ENCODE assay signal across 8 cellular contexts in the genomic region with DNA sequence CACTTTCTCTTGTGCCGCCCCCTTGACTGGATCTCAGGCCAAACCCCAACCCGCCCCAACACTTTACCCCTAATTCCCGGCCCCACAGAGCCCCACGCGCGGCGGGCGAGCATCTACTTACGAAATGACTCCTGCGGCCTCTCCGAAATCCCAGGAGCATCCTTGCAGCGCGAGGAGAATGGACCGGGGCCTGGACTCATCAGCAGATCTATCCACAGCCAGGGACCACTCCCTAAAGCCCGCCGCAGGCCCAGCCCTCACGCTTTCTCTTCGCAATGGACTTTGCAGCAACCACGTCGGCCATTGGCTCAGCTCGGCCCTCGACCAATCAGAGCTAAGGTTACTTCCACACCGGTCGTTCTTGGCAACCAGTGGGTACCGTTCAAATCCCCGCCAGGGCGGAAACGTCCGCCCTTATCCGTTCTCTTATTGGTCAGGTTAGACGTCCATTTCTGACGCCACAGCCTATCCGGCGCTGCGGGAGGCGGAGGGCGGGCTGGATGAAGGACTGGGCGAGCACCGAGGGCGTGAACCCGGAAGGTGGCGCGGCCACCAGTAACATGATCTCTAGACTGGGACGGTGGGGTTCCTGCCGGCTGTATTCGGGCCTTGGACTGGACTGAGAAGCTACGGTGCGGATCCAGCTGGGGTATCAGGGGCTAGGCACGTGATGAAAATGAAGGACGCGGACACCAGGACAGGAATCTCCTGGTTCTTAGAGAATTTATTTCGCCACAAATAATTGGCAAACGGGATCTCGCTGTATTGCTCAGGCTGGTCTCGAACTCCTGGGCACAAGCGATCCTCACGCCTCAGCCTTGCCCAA. TPM values are rescaled to one million over a fixed set of nuclear protein-coding genes. Genes with fewer than 3 reads are reported as not detected.
DNase-seq lines count a peak whose midpoint lies in the region; ATAC-seq and TF ChIP-seq lines count a peak whose summit lies in the region.

A gene (minus strand): TSS at position 244 of the 826 bp plus-strand sequence. CDS start 84 bp downstream, at position 160.
A gene with protein sequence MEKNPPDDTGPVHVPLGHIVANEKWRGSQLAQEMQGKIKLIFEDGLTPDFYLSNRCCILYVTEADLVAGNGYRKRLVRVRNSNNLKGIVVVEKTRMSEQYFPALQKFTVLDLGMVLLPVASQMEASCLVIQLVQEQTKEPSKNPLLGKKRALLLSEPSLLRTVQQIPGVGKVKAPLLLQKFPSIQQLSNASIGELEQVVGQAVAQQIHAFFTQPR (plus strand): TSS at position 528 of the 826 bp plus-strand sequence. CDS start 955 bp downstream, outside the sequence.

- ATAC-seq in GM21528 (IDR thresholded peaks at IDR 0.05; ENCODE audit: low FRiP score, unreplicated experiment) (peak; percentile 98), mucosa of descending colon (peak; percentile 97)

- intact Hi-C loops in mucosa of descending colon (cut with DNase I, micrococcal nuclease), result loop anchor here in 1 of 2 donors (10.0 kb wide), 1 partner anchor 113 kb away; a partner anchor contains a TSS

- peaks cover 22% of the 10 kb centered on the region for H3K79me2 ChIP-seq in OCI-LY3 (ENCODE audit: low read length)

- H3K4me2 ChIP-seq in OCI-LY3 (ENCODE audit: low read length), result peak within 1 kb of the TSS; percentile 97

- H4K20me1 ChIP-seq in OCI-LY3 (ENCODE audit: insufficient read depth, low read length), result no peaks in the 10 kb centered on the region

- peak within 1 kb of the TSS; percentile 27; the same call in 1 of the 2 replicates for H3K27ac ChIP-seq in OCI-LY3 (ENCODE audit: low read length)

- H3K9me3 ChIP-seq in OCI-LY3 (ENCODE audit: insufficient read depth, low read length) (no peaks in the 10 kb centered on the region), mucosa of descending colon (no peaks in the 10 kb centered on the region)

- DNase-seq in DMS 273 treated with DMSO at 0.1 percent for 48 hours (lab: John Stamatoyannopoulos, UW) (peak; percentile 98), HuH-7.5 (ENCODE audit: low spot score) (peak; percentile 98), activated T-cell treated with anti-CD3 and anti-CD28 coated beads for 24 hours (ENCODE audit: low read depth) (peak; percentile 99), epithelial cell of proximal tubule (ENCODE audit: low read depth) (peak; percentile 95), mucosa of descending colon (peak; percentile 98 to 99 (median 99))
- DNase-seq in stimulated activated CD8-positive, alpha-beta memory T cell treated with anti-CD3 and anti-CD28 coated beads, Interleukin-4, amount 100 ng/mL, for 1 hour (ENCODE audit: low read depth in 2 of 2, low spot score in 1 of 2), result peak; percentile 87 to 96

- H3K4me3 ChIP-seq in OCI-LY3 (ENCODE audit: low read length) (peak within 1 kb of the TSS; percentile 80), epithelial cell of proximal tubule (ENCODE audit: low read depth, low read length) (peak within 1 kb of the TSS; percentile 78), mucosa of descending colon (peak within 1 kb of the TSS; percentile 56)

- H3K9ac ChIP-seq in OCI-LY3 (ENCODE audit: low read length), result peak within 1 kb of the TSS; percentile 83

- H2AFZ ChIP-seq in OCI-LY3 (ENCODE audit: low read depth, low read length), result peak within 1 kb of the TSS; percentile 90

- H3K36me3 ChIP-seq in OCI-LY3 (replicated peaks; ENCODE audit: low read depth, low read length) (peaks cover 8% of the 10 kb centered on the region), mucosa of descending colon (ENCODE audit: low read depth) (peaks cover 3% of the 10 kb centered on the region)

- peaks cover 3% of the 10 kb centered on the region; the same call in 1 of the 2 replicates for H3K4me1 ChIP-seq in OCI-LY3 (ENCODE audit: low read length)
- peaks cover 21% of the 10 kb centered on the region for H3K4me1 ChIP-seq in mucosa of descending colon (ENCODE audit: low read depth)

- H3K27me3 ChIP-seq in OCI-LY3 (ENCODE audit: low read depth, low read length), result no peaks in the 10 kb centered on the region

- no peak for TF ChIP-seq CTCF in OCI-LY3 (IDR thresholded peaks at IDR 0.05; ENCODE audit: low read depth, low read length)
- TF ChIP-seq CTCF in epithelial cell of proximal tubule (conservative IDR thresholded peaks at IDR 0.05; ENCODE audit: low read depth, low read length), result no peak
- TF ChIP-seq CTCF in mucosa of descending colon (IDR thresholded peaks at IDR 0.05), result peak; percentile 17

RNA-seq across cellular contexts. Expression of the first gene that starts in this region (rescaled TPM):
- total RNA-seq in epithelial cell of proximal tubule (16.9 and 23.7 TPM in 2 replicates), mucosa of descending colon (10 to 100 TPM; 12.6 to 19.0 (median 16.1) TPM)

RNA-seq across cellular contexts. Expression of the second gene that starts in this region (rescaled TPM):
- total RNA-seq in epithelial cell of proximal tubule (3.2 and 4.2 TPM in 2 replicates), mucosa of descending colon (1 to 10 TPM; 1.1 to 3.4 (median 1.5) TPM)

Comparison
In these comparisons a context has a peak if more than half of its experiments do, and no peak if none do; other contexts are left out.
1. Peak in every context shown above with its lines: DNase-seq, ATAC-seq, H3K4me3 ChIP-seq and H3K27ac ChIP-seq.